ENCODE assay signal across 9 cellular contexts in the genomic region with DNA sequence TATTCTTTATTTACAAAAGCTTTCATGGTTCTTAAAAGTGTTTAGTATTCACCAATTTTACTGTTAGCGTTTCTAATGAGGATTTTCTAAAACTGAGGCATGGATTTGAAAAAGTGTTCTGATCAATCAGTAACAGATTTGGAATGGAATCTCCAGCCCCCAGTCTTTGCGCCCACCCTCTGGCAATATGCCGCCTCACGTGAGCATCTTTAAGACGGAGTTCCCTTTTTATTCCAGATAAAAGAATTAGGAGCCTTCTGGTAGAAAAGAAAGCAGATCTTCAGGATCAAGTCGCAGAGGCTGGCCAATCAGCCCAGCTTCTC. TPM values are rescaled to one million over a fixed set of nuclear protein-coding genes. Genes with fewer than 3 reads are reported as not detected.
DNase-seq lines count a peak whose midpoint lies in the region; ATAC-seq and TF ChIP-seq lines count a peak whose summit lies in the region.
"Had no signal": no experiment of that assay in that cellular context is flagged by ENCODE, and none has a peak within 500 bp of the region (broad histone marks: within the 10 kb centered on the region; RNA-seq: fewer than 3 reads in every experiment).

No MANE protein-coding gene starts in this region.

- intact Hi-C loops in activated T-helper 2 cell treated with anti-CD3 and anti-CD28 coated beads, Interferon-gamma antibody, Interleukin-2, Interleukin-4, amounts not matched to agents 10 μg/mL and 5 μg/mL and 100 μg/mL, durations not matched to agents 14 hours and 24 hours and 36 hours (cut with micrococcal nuclease), result no loop called here

- peaks cover 0 to 8% (median 8%) of the 10 kb centered on the region in 3 donors for H3K27me3 Mint-ChIP-seq in naive B cell
- peaks cover 46% of the 10 kb centered on the region for H3K27me3 Mint-ChIP-seq in activated T-helper 2 cell treated with anti-CD3 and anti-CD28 coated beads, Interferon-gamma antibody, Interleukin-2, Interleukin-4, amounts not matched to agents 10 μg/mL and 5 μg/mL and 100 μg/mL, durations not matched to agents 14 hours and 24 hours and 36 hours (ENCODE audit: low read depth)

- ATAC-seq in naive B cell (ENCODE audit: low read depth in 2 of 2) (no peak), HG03521 (IDR thresholded peaks at IDR 0.05; ENCODE audit: unreplicated experiment) (no peak)

- no peaks in the 10 kb centered on the region for H3K36me3 Mint-ChIP-seq in naive B cell
- H3K36me3 Mint-ChIP-seq in activated T-helper 2 cell treated with anti-CD3 and anti-CD28 coated beads, Interferon-gamma antibody, Interleukin-2, Interleukin-4, amounts not matched to agents 10 μg/mL and 5 μg/mL and 100 μg/mL, durations not matched to agents 14 hours and 24 hours and 36 hours (ENCODE audit: low read depth), result no peaks in the 10 kb centered on the region

- H3K4me3 ChIP-seq in AG04449 (ENCODE audit: low read depth, low read length), result peak overlapping the region; percentile 74
- H3K4me3 ChIP-seq in choroid plexus epithelial cell (ENCODE audit: low read depth, low read length), result peak overlapping the region; percentile 89

- H3K9me3 Mint-ChIP-seq in naive B cell, result no peaks in the 10 kb centered on the region
- H3K9me3 Mint-ChIP-seq in activated T-helper 2 cell treated with anti-CD3 and anti-CD28 coated beads, Interferon-gamma antibody, Interleukin-2, Interleukin-4, amounts not matched to agents 10 μg/mL and 5 μg/mL and 100 μg/mL, durations not matched to agents 14 hours and 24 hours and 36 hours, result no peaks in the 10 kb centered on the region

- TF ChIP-seq CTCF in AG04449 (IDR thresholded peaks at IDR 0.05; ENCODE audit: insufficient read depth, low read length, missing control alignments) (no peak), choroid plexus epithelial cell (conservative IDR thresholded peaks at IDR 0.05; ENCODE audit: low read depth, low read length) (no peak)

- POLR2A ChIA-PET in AG04449 (lab: Yijun Ruan, JAX), result interaction anchor here (0.7 kb wide), 2 partner anchors 227 to 308 kb away, joined by 3 to 4 read pairs; no protein-coding TSS in a partner anchor

- no peak for DNase-seq in AG04449 (ENCODE audit: low read depth, low spot score)
- peak; percentile 16 for DNase-seq in HT1080 (ENCODE audit: low read depth)
- no peak for DNase-seq in choroid plexus epithelial cell (ENCODE audit: low read depth)
- no peak for DNase-seq in naive B cell
- no peak for DNase-seq in activated T-helper 2 cell treated with anti-CD3 and anti-CD28 coated beads, Interferon-gamma antibody, Interleukin-2, Interleukin-4, amounts not matched to agents 10 μg/mL and 5 μg/mL and 100 μg/mL, durations not matched to agents 14 hours and 24 hours and 36 hours (ENCODE audit: low spot score)
- DNase-seq in activated CD8-positive, alpha-beta memory T cell treated with anti-CD3 and anti-CD28 coated beads for 24 hours, result no peak
- no peak for DNase-seq in caudate nucleus (lab: John Stamatoyannopoulos, UW)
- DNase-seq: midbrain had no signal

- CTCF ChIA-PET in AG04449 (lab: Yijun Ruan, JAX), result interaction anchor here (0.6 to 10.8 kb wide), 3 partner anchors 11 to 67 kb away, joined by 3 to 212 read pairs (median 7); a partner anchor contains a TSS

- peak overlapping the region in 3 of 6 donors; percentile 86 to 99 (median 99) for H3K27ac Mint-ChIP-seq in naive B cell
- H3K27ac Mint-ChIP-seq in activated T-helper 2 cell treated with anti-CD3 and anti-CD28 coated beads, Interferon-gamma antibody, Interleukin-2, Interleukin-4, amounts not matched to agents 10 μg/mL and 5 μg/mL and 100 μg/mL, durations not matched to agents 14 hours and 24 hours and 36 hours, result no peak overlapping the region

- H3K4me1 Mint-ChIP-seq in naive B cell, result peaks cover 7 to 25% (median 9%) of the 10 kb centered on the region in 3 donors
- H3K4me1 Mint-ChIP-seq in activated T-helper 2 cell treated with anti-CD3 and anti-CD28 coated beads, Interferon-gamma antibody, Interleukin-2, Interleukin-4, amounts not matched to agents 10 μg/mL and 5 μg/mL and 100 μg/mL, durations not matched to agents 14 hours and 24 hours and 36 hours (ENCODE audit: low read depth), result peaks cover 11% of the 10 kb centered on the region

- H3K27ac ChIP-seq in caudate nucleus (ENCODE audit: low read depth, low read length), result no peak overlapping the region

- peak overlapping the region; percentile 84 to 97 (median 92) for H3K4me3 Mint-ChIP-seq in naive B cell
- no peak overlapping the region for H3K4me3 Mint-ChIP-seq in activated T-helper 2 cell treated with anti-CD3 and anti-CD28 coated beads, Interferon-gamma antibody, Interleukin-2, Interleukin-4, amounts not matched to agents 10 μg/mL and 5 μg/mL and 100 μg/mL, durations not matched to agents 14 hours and 24 hours and 36 hours (ENCODE audit: low read depth)

RNA-seq across cellular contexts. Expression of a gene that starts 1.1 kb away (rescaled TPM):
- total RNA-seq in HT1080 (2014; rRNA removed; shearing (Covaris generic)), result 24.1 and 24.4 TPM in 2 replicates
- polyA plus RNA-seq in HT1080 (2015; cell fraction: cytosol; rRNA removed), result 10.9 and 13.3 TPM in 2 replicates
- 13.1 and 13.4 TPM in 2 replicates for polyA plus RNA-seq in HT1080 (2015; cell fraction: nucleus; rRNA removed)
- 1 to 10 TPM in 3 of 6 donors, under 1 TPM in 2, not detected in 1; 0.31 to 2.6 (median 1.4) TPM for polyA plus RNA-seq in naive B cell (ENCODE audit: low read depth in 6 of 6)
- total RNA-seq in activated T-helper 2 cell treated with anti-CD3 and anti-CD28 coated beads, Interferon-gamma antibody, Interleukin-2, Interleukin-4, amounts not matched to agents 10 μg/mL and 5 μg/mL and 100 μg/mL, durations not matched to agents 14 hours and 24 hours and 36 hours, result 1.4 and 2.0 TPM in 2 replicates

RNA-seq across cellular contexts. Expression of a gene that starts 1.8 kb away (rescaled TPM):
- total RNA-seq in HT1080 (2014; rRNA removed; shearing (Covaris generic)), result 0.27 and 2.0 TPM in 2 replicates
- 2.1 and 2.4 TPM in 2 replicates for polyA plus RNA-seq in HT1080 (2015; cell fraction: cytosol; rRNA removed)
- 2.0 and 6.1 TPM in 2 replicates for polyA plus RNA-seq in HT1080 (2015; cell fraction: nucleus; rRNA removed)
- polyA plus RNA-seq in naive B cell (ENCODE audit: low read depth in 6 of 6), result not detected
- 0.18 TPM in 1 of 2 replicates, not detected in the other for total RNA-seq in activated T-helper 2 cell treated with anti-CD3 and anti-CD28 coated beads, Interferon-gamma antibody, Interleukin-2, Interleukin-4, amounts not matched to agents 10 μg/mL and 5 μg/mL and 100 μg/mL, durations not matched to agents 14 hours and 24 hours and 36 hours
